In the genomic region with DNA sequence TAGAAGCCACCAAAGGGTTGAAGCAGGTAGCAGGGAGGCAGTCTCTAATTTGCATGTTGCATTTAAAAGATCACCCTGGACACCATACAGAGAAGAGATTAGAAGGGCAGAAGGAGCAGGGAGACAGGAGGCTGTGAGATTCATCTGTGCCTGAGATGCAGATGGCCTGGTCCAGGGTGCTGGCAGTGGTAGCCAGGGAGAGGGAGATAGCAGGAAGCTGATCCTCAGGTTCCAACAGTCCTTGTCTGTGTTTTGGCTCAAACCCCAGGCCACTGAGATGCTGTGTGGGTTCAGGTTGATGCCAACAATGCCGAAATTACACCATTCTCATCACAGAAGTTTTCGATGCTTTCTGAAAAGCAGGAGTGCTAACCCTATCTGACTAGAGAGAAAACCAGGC, we compare ENCODE assay signal across 32 cellular contexts.
"Had no signal": no experiment of that assay in that cellular context is flagged by ENCODE, and none has a peak within 500 bp of the region (broad histone marks: within the 10 kb centered on the region; RNA-seq: fewer than 3 reads in every experiment).

No MANE protein-coding gene starts in this region.

- H3K9me3 ChIP-seq: adrenal gland, body of pancreas, breast epithelium had no signal

- DNase-seq: activated B cell treated with CpG ODN at 0.5 μM for 24 hours; activated CD4-positive, alpha-beta memory T cell treated with anti-CD3 and anti-CD28 coated beads for 36 hours; activated CD4-positive, alpha-beta T cell treated with anti-CD3 and anti-CD28 coated beads for 4 hours; activated CD4-positive, alpha-beta T cell treated with anti-CD3 and anti-CD28 coated beads, Interleukin-2, amount 10 ng/mL, durations not matched to agents 24 days and 14 days; activated CD4-positive, alpha-beta T cell treated with anti-CD3 and anti-CD28 coated beads, Interleukin-2, amount 50 U/mL, for 1 hour; activated CD4-positive, alpha-beta T cell treated with anti-CD3 and anti-CD28 coated beads, Interleukin-2, amount 50 U/mL, for 4 hours; activated CD4-positive, CD25-positive, alpha-beta regulatory T cell treated with anti-CD3 and anti-CD28 coated beads, Interleukin-2, amount 50 U/mL, for 72 hours; activated CD8-positive, alpha-beta memory T cell treated with anti-CD3 and anti-CD28 coated beads, Interleukin-2, amount 50 U/mL, for 4 hours; activated CD8-positive, alpha-beta T cell treated with anti-CD3 and anti-CD28 coated beads for 36 hours; activated effector memory CD4-positive, alpha-beta T cell treated with anti-CD3 and anti-CD28 coated beads, Interleukin-2, amount 50 U/mL, for 16 hours; activated gamma-delta T cell treated with Interleukin-2 at 50 U/mL for 16 hours; activated naive CD4-positive, alpha-beta T cell; activated naive CD4-positive, alpha-beta T cell treated with anti-CD3 and anti-CD28 coated beads for 36 hours; activated naive CD4-positive, alpha-beta T cell treated with anti-CD3 and anti-CD28 coated beads, Interleukin-2, amount 50 U/mL, for 16 hours; activated naive CD8-positive, alpha-beta T cell treated with anti-CD3 and anti-CD28 coated beads for 36 hours; activated T-cell treated with anti-CD3 and anti-CD28 coated beads for 4 hours; activated T-cell treated with anti-CD3 and anti-CD28 coated beads, Interleukin-2, amount 50 U/mL, for 1 hour; activated T-cell treated with anti-CD3 and anti-CD28 coated beads, Interleukin-2, amount 50 U/mL, for 4 hours; activated T-cell treated with anti-CD3 and anti-CD28 coated beads, Interleukin-2, amount 50 U/mL, for 72 hours; adrenal gland; amniotic stem cell; aorta; body of pancreas; brain microvascular endothelial cell; T-helper 1 cell; T-helper 2 cell; T-helper 9 cell had no signal

- H3K27ac ChIP-seq: adrenal gland, body of pancreas, brain microvascular endothelial cell, breast epithelium, cardiac muscle cell, VCaP had no signal

- H3K4me1 ChIP-seq: adrenal gland, body of pancreas, breast epithelium had no signal

- H3K4me3 ChIP-seq: adrenal gland, body of pancreas, breast epithelium, cardiac muscle cell had no signal

- FAIRE-seq: astrocyte, TTC549 had no signal

- H3K36me3 ChIP-seq: adrenal gland, brain microvascular endothelial cell, breast epithelium, cardiac muscle cell had no signal

- H3K27me3 ChIP-seq: adrenal gland, body of pancreas, brain microvascular endothelial cell, breast epithelium, cardiac muscle cell had no signal
